7 cellular contexts compared by ENCODE assay signal in the genomic region with DNA sequence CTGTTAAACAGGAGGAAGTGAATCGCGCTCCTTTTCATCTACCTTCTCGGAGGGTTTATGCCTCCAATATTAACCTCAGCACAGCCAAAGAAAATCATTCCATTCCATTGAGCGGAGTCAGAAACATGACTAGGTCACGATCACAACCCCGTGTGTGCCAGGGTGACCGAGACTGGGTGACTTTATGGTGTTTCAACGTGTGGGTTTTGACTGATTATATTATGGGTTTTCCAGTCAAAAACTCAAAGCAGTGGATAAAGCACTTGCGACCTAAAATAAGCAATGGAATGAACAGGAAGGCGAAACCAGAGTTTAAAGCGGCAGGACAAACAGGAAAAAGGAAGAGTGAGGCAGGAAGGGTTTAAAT. TPM values are rescaled to one million over a fixed set of nuclear protein-coding genes. Genes with fewer than 3 reads are reported as not detected.
DNase-seq lines count a peak whose midpoint lies in the region; ATAC-seq and TF ChIP-seq lines count a peak whose summit lies in the region.
"Had no signal": no experiment of that assay in that cellular context is flagged by ENCODE, and none has a peak within 500 bp of the region (broad histone marks: within the 10 kb centered on the region; RNA-seq: fewer than 3 reads in every experiment).

No MANE protein-coding gene starts in this region.

- peaks cover 6% of the 10 kb centered on the region for H3K9me3 ChIP-seq in HUES48 (ENCODE audit: control insufficient read depth, insufficient read depth, low read length)
- H3K9me3 ChIP-seq in colonic mucosa: no peaks in the 10 kb centered on the region

- intact Hi-C loops in colonic mucosa (cut with DNase I): no loop called here

- TF ChIP-seq CTCF in colonic mucosa (IDR thresholded peaks at IDR 0.05): no peak
- no peak for TF ChIP-seq CTCF in retinal pigment epithelial cell (conservative IDR thresholded peaks at IDR 0.05; ENCODE audit: low read depth, low read length)

- peak overlapping the region; percentile 74 for H3K4me3 ChIP-seq in HUES48 (ENCODE audit: low read depth, low read length)
- peak overlapping the region; percentile 65 for H3K4me3 ChIP-seq in colonic mucosa
- H3K4me3 ChIP-seq in retinal pigment epithelial cell (ENCODE audit: low read length): peak overlapping the region; percentile 61

- H3K9ac ChIP-seq in HUES48 (ENCODE audit: low read depth, low read length) (peak overlapping the region; percentile 80; the same call in 1 of the 2 replicates), colonic mucosa (ENCODE audit: low read depth in 2 of 2, low read length in 2 of 2) (peak overlapping the region; percentile 38 to 78)

- H3K27me3 ChIP-seq in HUES48 (ENCODE audit: control insufficient read depth, insufficient read depth, low read length) (peaks cover 25% of the 10 kb centered on the region), colonic mucosa (no peaks in the 10 kb centered on the region)

- peaks cover 13% of the 10 kb centered on the region for H3K4me1 ChIP-seq in HUES48 (ENCODE audit: control insufficient read depth, insufficient read depth, low read length)
- H3K4me1 ChIP-seq in colonic mucosa: no peaks in the 10 kb centered on the region

- ATAC-seq in HG03095 (IDR thresholded peaks at IDR 0.05; ENCODE audit: unreplicated experiment) (no peak), HG03108 (IDR thresholded peaks at IDR 0.05; ENCODE audit: unreplicated experiment) (no peak)

- no peak for DNase-seq in colonic mucosa
- no peak for DNase-seq in retinal pigment epithelial cell (ENCODE audit: low read depth)
- no peak for DNase-seq in stimulated activated CD4-positive, alpha-beta T cell treated with anti-CD3 and anti-CD28 coated beads, Interleukin-2, amount 100 ng/mL, for 24 hours
- DNase-seq: NCI-H2081 treated with DMSO at 0.1 percent for 48 hours had no signal

- peak overlapping the region; percentile 1 for H3K27ac ChIP-seq in HUES48 (ENCODE audit: low read depth, low read length)
- peak overlapping the region; percentile 94 for H3K27ac ChIP-seq in colonic mucosa

- H3K36me3 ChIP-seq in HUES48 (ENCODE audit: control insufficient read depth, insufficient read depth, low read length) (no peaks in the 10 kb centered on the region), colonic mucosa (no peaks in the 10 kb centered on the region)

RNA-seq across cellular contexts. Expression of a gene that starts 1.4 kb away (rescaled TPM):
- total RNA-seq in colonic mucosa: 10 to 100 TPM; 21.6 to 66.1 TPM

RNA-seq across cellular contexts. Expression of a gene that starts 10.6 kb away (rescaled TPM):
- 1 to 10 TPM; 2.2 to 5.0 TPM for total RNA-seq in colonic mucosa

RNA-seq across cellular contexts. Expression of a gene that starts 34.6 kb away (rescaled TPM):
- 10 to 100 TPM; 26.2 to 32.7 TPM for total RNA-seq in colonic mucosa

RNA-seq across cellular contexts. Expression of a gene that starts 35.5 kb away (rescaled TPM):
- total RNA-seq in colonic mucosa: 1 to 10 TPM; 5.6 to 6.1 TPM
